In genomic region chr15:83943043-83943442, GRCh38 we compare ENCODE assay signal across 26 cellular contexts.
"Had no signal": no experiment of that assay in that cellular context is flagged by ENCODE, and none has a peak within 500 bp of the region (broad histone marks: within the 10 kb centered on the region; RNA-seq: fewer than 3 reads in every experiment).

No MANE protein-coding gene starts in this region.

- ATAC-seq: HepG2, T-cell had no signal

- H3K36me3 ChIP-seq: MG63, Peyer's patch had no signal

- H3K27me3 ChIP-seq: MG63, Peyer's patch had no signal

- H3K4me3 ChIP-seq: MG63, PC-9, Peyer's patch had no signal

- DNase-seq: IMR-90; Karpas-422; KG1; MG63; NCI-H1092; NCI-H1105 treated with DMSO at 0.1 percent for 48 hours; NCI-H1417 treated with DMSO at 0.1 percent for 48 hours; NCI-H146; NCI-H1694 treated with DMSO at 0.1 percent for 48 hours; NCI-H1930; NCI-H2081; NCI-H2107; NCI-H2227 treated with DMSO at 0.1 percent for 48 hours; NCI-H510A; NCI-H524 treated with DMSO at 0.1 percent for 48 hours; NCI-H69; NCI-H774; NK-92 treated with Interleukin-12 subunit alpha and Interleukin-12 subunit beta, amount 100 ng/mL, for 24 hours; OCI-M1; PC-9; Peyer's patch; SHP77; SK-N-SH; SW 1271; T-cell had no signal

- H3K27ac ChIP-seq: PC-9, Peyer's patch had no signal

- FAIRE-seq: HepG2 had no signal
